15 cellular contexts compared by ENCODE assay signal in genomic region chr2:101986804-101987740, GRCh38. TPM values are rescaled to one million over a fixed set of nuclear protein-coding genes. Genes with fewer than 3 reads are reported as not detected.
DNase-seq lines count a peak whose midpoint lies in the region; ATAC-seq and TF ChIP-seq lines count a peak whose summit lies in the region.
"Had no signal": no experiment of that assay in that cellular context is flagged by ENCODE, and none has a peak within 500 bp of the region (broad histone marks: within the 10 kb centered on the region; RNA-seq: fewer than 3 reads in every experiment).

No MANE protein-coding gene starts in this region.

- no peaks in the 10 kb centered on the region; a peak in 1 of 22 replicates for H3K27me3 ChIP-seq in BLaER1 treated with 17β-estradiol and CSF1 and Interleukin-3, amounts not matched to agents 10 nM and 100 nM
- H3K27me3 ChIP-seq in colonic mucosa (no peaks in the 10 kb centered on the region), right atrium auricular region (no peaks in the 10 kb centered on the region), suprapubic skin (no peaks in the 10 kb centered on the region)
- H3K27me3 ChIP-seq in naive thymus-derived CD4-positive, alpha-beta T cell (ENCODE audit: control insufficient read depth in 2 of 2, insufficient read depth in 2 of 2, low read length in 2 of 2) = no peaks in the 10 kb centered on the region

- H3K4me1 ChIP-seq in BLaER1 treated with 17β-estradiol and CSF1 and Interleukin-3, amounts not matched to agents 10 nM and 100 nM = peaks cover 44 to 74% (median 68%) of the 10 kb centered on the region in 10 experiments
- peaks cover 13% of the 10 kb centered on the region for H3K4me1 ChIP-seq in colonic mucosa
- peaks cover 0 to 18% of the 10 kb centered on the region in 2 donors for H3K4me1 ChIP-seq in naive thymus-derived CD4-positive, alpha-beta T cell (ENCODE audit: control insufficient read depth in 2 of 2, insufficient read depth in 2 of 2, low read length in 2 of 2)
- peaks cover 0 to 10% of the 10 kb centered on the region in 2 donors for H3K4me1 ChIP-seq in right atrium auricular region
- H3K4me1 ChIP-seq in suprapubic skin = peaks cover 51% of the 10 kb centered on the region

- TF ChIP-seq RAD21 in Ishikawa (IDR thresholded peaks at IDR 0.05; ENCODE audit: low read depth) = peak; percentile 20; the same call in 1 of the 2 replicates

- peaks cover 0 to 2% (median 0%) of the 10 kb centered on the region in 11 donors for H3K9me3 Mint-ChIP-seq in naive thymus-derived CD4-positive, alpha-beta T cell

- peak overlapping the region; percentile 12 to 63 (median 48) for H3K4me3 Mint-ChIP-seq in naive thymus-derived CD4-positive, alpha-beta T cell

- no peak overlapping the region for H3K9ac ChIP-seq in BLaER1 treated with 17β-estradiol and CSF1 and Interleukin-3, amounts not matched to agents 10 nM and 100 nM
- peak overlapping the region in 1 of 2 donors; percentile 79 for H3K9ac ChIP-seq in colonic mucosa (ENCODE audit: low read depth in 2 of 2, low read length in 2 of 2)

- no peaks in the 10 kb centered on the region for H3K9me3 ChIP-seq in BLaER1 treated with 17β-estradiol and CSF1 and Interleukin-3, amounts not matched to agents 10 nM and 100 nM (replicated peaks in 1 of 11)
- H3K9me3 ChIP-seq in colonic mucosa = no peaks in the 10 kb centered on the region
- H3K9me3 ChIP-seq in naive thymus-derived CD4-positive, alpha-beta T cell (ENCODE audit: control insufficient read depth in 2 of 3, low read length in 3 of 3) = no peaks in the 10 kb centered on the region
- H3K9me3 ChIP-seq in right atrium auricular region = no peaks in the 10 kb centered on the region
- no peaks in the 10 kb centered on the region for H3K9me3 ChIP-seq in suprapubic skin
- H3K9me3 ChIP-seq: spleen had no signal

- peak overlapping the region; percentile 57 to 89 (median 80) for H3K27ac Mint-ChIP-seq in naive thymus-derived CD4-positive, alpha-beta T cell

- TF ChIP-seq EP300 in Ishikawa (IDR thresholded peaks at IDR 0.05; ENCODE audit: borderline replicate concordance) (peak; percentile 91), suprapubic skin (IDR thresholded peaks at IDR 0.05) (no peak)

- DNase-seq in colonic mucosa (peak; percentile 88), right atrium auricular region (ENCODE audit: low spot score) (no peak), midbrain (lab: John Stamatoyannopoulos, UW) (no peak), SW 1271 (lab: John Stamatoyannopoulos, UW) (no peak), suprapubic skin (ENCODE audit: low spot score in 2 of 2) (no peak)
- DNase-seq in naive thymus-derived CD4-positive, alpha-beta T cell = peak in 6 of 9 donors; percentile 51 to 71 (median 58)
- DNase-seq: activated CD4-positive, alpha-beta T cell treated with anti-CD3 and anti-CD28 coated beads for 48 hours; head of caudate nucleus; IMR-90; SIG-M5; spleen; stimulated activated naive CD4-positive, alpha-beta T cell treated with Interleukin-2 at 50 U/mL for 16 hours; T1000 had no signal

- H3K27me3 Mint-ChIP-seq in naive thymus-derived CD4-positive, alpha-beta T cell = peaks cover 6 to 19% (median 14%) of the 10 kb centered on the region in 5 donors

- H3K36me3 Mint-ChIP-seq in naive thymus-derived CD4-positive, alpha-beta T cell = no peaks in the 10 kb centered on the region

- TF ChIP-seq POLR2A in suprapubic skin (IDR thresholded peaks at IDR 0.05) = no peak

- intact Hi-C loops in colonic mucosa (cut with DNase I) = no loop called here
- intact Hi-C loops in naive thymus-derived CD4-positive, alpha-beta T cell (cut with micrococcal nuclease) = no loop called here

- no peaks in the 10 kb centered on the region for H3K36me3 ChIP-seq in BLaER1 treated with 17β-estradiol and CSF1 and Interleukin-3, amounts not matched to agents 10 nM and 100 nM
- H3K36me3 ChIP-seq in colonic mucosa (no peaks in the 10 kb centered on the region), right atrium auricular region (no peaks in the 10 kb centered on the region), suprapubic skin (no peaks in the 10 kb centered on the region)
- H3K36me3 ChIP-seq in naive thymus-derived CD4-positive, alpha-beta T cell (ENCODE audit: control insufficient read depth in 2 of 3, insufficient read depth in 3 of 3, low read length in 3 of 3) = no peaks in the 10 kb centered on the region

- H4K20me1 ChIP-seq in BLaER1 treated with 17β-estradiol and CSF1 and Interleukin-3, amounts not matched to agents 10 nM and 100 nM = no peaks in the 10 kb centered on the region; a peak in 1 of 22 replicates

- H3K4me2 ChIP-seq in BLaER1 treated with 17β-estradiol and CSF1 and Interleukin-3, amounts not matched to agents 10 nM and 100 nM = peak overlapping the region in 8 of 11 experiments; percentile 8 to 84 (median 25); a peak in 10 of 22 replicates

- CTCF ChIA-PET in naive thymus-derived CD4-positive, alpha-beta T cell (lab: Charles Lee) = interaction anchor here (1.2 kb wide), 1 partner anchor 19 kb away, joined by 4 read pairs; no protein-coding TSS in a partner anchor

- no peak overlapping the region for H3K27ac ChIP-seq in BLaER1 treated with 17β-estradiol and CSF1 and Interleukin-3, amounts not matched to agents 10 nM and 100 nM
- H3K27ac ChIP-seq in colonic mucosa (peak overlapping the region; percentile 71), right atrium auricular region (no peak overlapping the region), suprapubic skin (no peak overlapping the region)
- no peak overlapping the region for H3K27ac ChIP-seq in naive thymus-derived CD4-positive, alpha-beta T cell (ENCODE audit: low read depth, low read length)

- peaks cover 12 to 41% (median 27%) of the 10 kb centered on the region in 7 donors for H3K4me1 Mint-ChIP-seq in naive thymus-derived CD4-positive, alpha-beta T cell

- TF ChIP-seq CTCF in colonic mucosa (IDR thresholded peaks at IDR 0.05) = no peak
- no peak for TF ChIP-seq CTCF in right atrium auricular region (IDR thresholded peaks at IDR 0.05)
- TF ChIP-seq CTCF in suprapubic skin (IDR thresholded peaks at IDR 0.05) = no peak

- ATAC-seq in naive thymus-derived CD4-positive, alpha-beta T cell = peak; percentile 65

- POLR2A ChIA-PET in naive thymus-derived CD4-positive, alpha-beta T cell (lab: Charles Lee) = no interaction called here

- no peak overlapping the region for H3K4me3 ChIP-seq in BLaER1 treated with 17β-estradiol and CSF1 and Interleukin-3, amounts not matched to agents 10 nM and 100 nM
- H3K4me3 ChIP-seq in colonic mucosa (no peak overlapping the region), right atrium auricular region (no peak overlapping the region), suprapubic skin (no peak overlapping the region)
- no peak overlapping the region for H3K4me3 ChIP-seq in naive thymus-derived CD4-positive, alpha-beta T cell (ENCODE audit: low read length)
- H3K4me3 ChIP-seq: spleen had no signal

- 58% methylated on average over 9 of the region's 9 CpGs for WGBS in suprapubic skin

TF ChIP-seq in Ishikawa, 13 proteins besides CTCF, POLR2A, EP300 and RAD21:
- TF ChIP-seq TAF1 (IDR thresholded peaks at IDR 0.05; ENCODE audit: low read depth) (no peak), REST (IDR thresholded peaks at IDR 0.05; ENCODE audit: low read depth) (no peak), CEBPB (IDR thresholded peaks at IDR 0.05) (peak; percentile 92), CREB1 (IDR thresholded peaks at IDR 0.05; ENCODE audit: low read depth) (no peak), ZBTB7A (IDR thresholded peaks at IDR 0.05; ENCODE audit: low read depth) (no peak), YY1 (IDR thresholded peaks at IDR 0.05; ENCODE audit: low read depth) (no peak), MAX (IDR thresholded peaks at IDR 0.05) (peak; percentile 57; the same call in 1 of the 2 replicates), FOXM1 (IDR thresholded peaks at IDR 0.05; ENCODE audit: borderline replicate concordance, low read depth) (peak; percentile 67), EGR1 (IDR thresholded peaks at IDR 0.05) (peak; percentile 75), TCF12 (IDR thresholded peaks at IDR 0.05; ENCODE audit: low read depth) (peak; percentile 79), NFIC (IDR thresholded peaks at IDR 0.05) (peak; percentile 90), TEAD4 (IDR thresholded peaks at IDR 0.05) (peak; percentile 96)

RNA-seq across cellular contexts. Expression of gene IL1R2, which starts 4.7 kb away (rescaled TPM):
- 100 to 1,000 TPM in 1 of 2 donors, 10 to 100 TPM in 1; 50.1 to 152 TPM for total RNA-seq in colonic mucosa
- 1 to 10 TPM in 2 of 5 experiments, under 1 TPM in 1, not detected in 2; 0.40 to 2.7 (median 1.3) TPM for total RNA-seq in naive thymus-derived CD4-positive, alpha-beta T cell
- polyA plus RNA-seq in naive thymus-derived CD4-positive, alpha-beta T cell = not detected
- total RNA-seq in right atrium auricular region = 10 to 100 TPM in 1 of 2 donors, 1 to 10 TPM in 1; 2.8 to 16.1 TPM
- total RNA-seq in suprapubic skin = 100 to 1,000 TPM in 2 of 4 donors, 10 to 100 TPM in 2; 55.3 to 103 (median 80.7) TPM
- total RNA-seq: IMR-90 had no signal
- polyA plus RNA-seq: IMR-90 had no signal

Comparison
In these comparisons a context has a peak if more than half of its experiments do, and no peak if none do; other contexts are left out.
1. DNase-seq: peak in colonic mucosa (single experiment) and naive thymus-derived CD4-positive, alpha-beta T cell (6 of 9); none in right atrium auricular region (single experiment), midbrain (single experiment), SW 1271 (0 of 2) and suprapubic skin (0 of 2).